10 cellular contexts compared by ENCODE assay signal in the genomic region with DNA sequence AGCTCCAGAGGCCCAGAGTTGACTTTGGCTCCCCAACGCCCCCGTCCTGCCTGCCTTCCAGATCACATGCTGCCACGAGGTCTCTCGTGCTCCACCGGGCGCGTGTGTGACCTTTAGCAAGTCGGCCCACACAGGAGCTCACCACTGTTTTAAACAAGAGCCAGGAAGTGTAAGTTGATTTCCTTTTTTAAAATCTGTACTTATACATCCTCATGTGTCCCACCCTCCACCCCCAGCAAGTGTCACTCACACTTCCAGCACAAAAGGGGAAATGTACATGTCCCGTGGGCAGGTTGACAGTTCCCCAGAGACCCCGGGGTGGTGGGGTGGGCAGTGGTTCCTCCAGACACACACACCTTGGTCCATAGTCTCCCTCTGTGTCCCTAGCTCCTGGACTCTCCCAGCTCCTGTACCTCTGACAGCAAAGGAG.
DNase-seq lines count a peak whose midpoint lies in the region; ATAC-seq lines count a peak whose summit lies in the region.
"Had no signal": no experiment of that assay in that cellular context is flagged by ENCODE, and none has a peak within 500 bp of the region (broad histone marks: within the 10 kb centered on the region; RNA-seq: fewer than 3 reads in every experiment).

No MANE protein-coding gene starts in this region.

- peaks cover 46% of the 10 kb centered on the region for H3K36me3 ChIP-seq in effector memory CD4-positive, alpha-beta T cell (ENCODE audit: control insufficient read depth, insufficient read depth, low read length)
- H3K36me3 ChIP-seq: cardiac muscle cell had no signal

- ATAC-seq in GM18909 (IDR thresholded peaks at IDR 0.05; ENCODE audit: poor library complexity, unreplicated experiment), result no peak
- no peak for ATAC-seq in GM18517 (IDR thresholded peaks at IDR 0.05; ENCODE audit: unreplicated experiment)

- peak; percentile 47 for DNase-seq in COLO829 (ENCODE audit: low spot score)
- peak; percentile 89 for DNase-seq in SK-MEL-5 (ENCODE audit: low read depth, low spot score)
- no peak for DNase-seq in effector memory CD4-positive, alpha-beta T cell
- DNase-seq in stimulated activated CD4-positive, alpha-beta T cell treated with anti-CD3 and anti-CD28 coated beads, Interleukin-4, amount 100 ng/mL, for 1 hour, result peak; percentile 55
- DNase-seq in cerebellum (ENCODE audit: low spot score), result no peak
- no peak for DNase-seq in NCI-H748 (lab: John Stamatoyannopoulos, UW; ENCODE audit: unreplicated experiment)
- DNase-seq: occipital lobe had no signal

- H3K4me1 ChIP-seq in effector memory CD4-positive, alpha-beta T cell (ENCODE audit: control insufficient read depth, insufficient read depth, low read length, poor library complexity, severe bottlenecking), result peaks cover 40% of the 10 kb centered on the region

- H3K27ac ChIP-seq in effector memory CD4-positive, alpha-beta T cell (ENCODE audit: insufficient read depth, low read length, poor library complexity, severe bottlenecking), result peak overlapping the region; percentile 26
- H3K27ac ChIP-seq: cardiac muscle cell had no signal

- no peaks in the 10 kb centered on the region for H3K27me3 ChIP-seq in effector memory CD4-positive, alpha-beta T cell (replicated peaks; ENCODE audit: control insufficient read depth, insufficient read depth, low read length, poor library complexity, severe bottlenecking)
- H3K27me3 ChIP-seq: cardiac muscle cell had no signal

- no peaks in the 10 kb centered on the region for H3K9me3 ChIP-seq in effector memory CD4-positive, alpha-beta T cell (ENCODE audit: control insufficient read depth, low read length)

- no peak overlapping the region for H3K4me3 ChIP-seq in effector memory CD4-positive, alpha-beta T cell (ENCODE audit: insufficient read depth, low read depth, low read length, poor library complexity, severe bottlenecking)
- H3K4me3 ChIP-seq: cardiac muscle cell had no signal

- in situ Hi-C loops in SK-MEL-5 (cut with HindIII; ENCODE audit: low pct_unique_long_range_greater_than_20kb, low sequenced_read_pairs), result no loop called here

Comparison
In these comparisons a context has a peak if more than half of its experiments do, and no peak if none do; other contexts are left out.
1. DNase-seq: peak in COLO829 (single experiment), SK-MEL-5 (single experiment) and stimulated activated CD4-positive, alpha-beta T cell treated with anti-CD3 and anti-CD28 coated beads, Interleukin-4, amount 100 ng/mL, for 1 hour (single experiment); none in effector memory CD4-positive, alpha-beta T cell (0 of 3), cerebellum (single experiment) and NCI-H748 (single experiment).